In the genomic region with DNA sequence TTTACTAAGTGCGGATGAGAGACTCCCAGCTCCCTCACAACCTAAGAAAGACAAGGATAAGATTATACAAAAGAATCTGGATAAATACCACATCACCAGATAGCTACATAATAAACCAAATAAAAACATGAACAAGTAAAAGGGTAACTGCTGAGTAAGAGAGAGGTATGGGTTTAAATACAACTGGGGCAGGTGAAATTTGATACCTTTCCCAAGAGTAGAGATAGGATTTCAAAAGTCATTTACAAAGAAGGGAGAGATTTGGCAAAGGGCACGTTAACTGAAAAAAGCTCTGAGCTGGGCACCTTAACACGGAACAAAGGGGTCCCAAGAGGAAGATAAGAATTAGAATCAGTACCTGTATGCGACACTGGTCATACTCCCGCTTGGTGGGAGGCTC, we compare ENCODE assay signal across 1 cellular context.
TF ChIP-seq lines count a peak whose summit lies in the region.

No MANE protein-coding gene starts in this region.

TF ChIP-seq in H1, 55 proteins besides CTCF, POLR2A, EP300 and RAD21:
- TF ChIP-seq KDM5A (IDR thresholded peaks at IDR 0.05; ENCODE audit: low read length) (no peak), SRF (IDR thresholded peaks at IDR 0.05; ENCODE audit: low read depth, low read length) (no peak), EZH2 (IDR thresholded peaks at IDR 0.05; ENCODE audit: low read depth, low read length, severe bottlenecking) (no peak), CHD2 (IDR thresholded peaks at IDR 0.05; ENCODE audit: low read length) (no peak), CTBP2 (IDR thresholded peaks at IDR 0.05; ENCODE audit: borderline replicate concordance, insufficient read depth, insufficient read length, low read length) (no peak), KDM4A (IDR thresholded peaks at IDR 0.05; ENCODE audit: low read depth, low read length, severe bottlenecking) (no peak), E2F6 (IDR thresholded peaks at IDR 0.05) (no peak), CHD1 (IDR thresholded peaks at IDR 0.05; ENCODE audit: low read depth, low read length) (no peak), CREB1 (IDR thresholded peaks at IDR 0.05) (no peak), SIRT6 (IDR thresholded peaks at IDR 0.05; ENCODE audit: low read length) (no peak), RFX5 (IDR thresholded peaks at IDR 0.05; ENCODE audit: borderline replicate concordance, low read depth, low read length) (no peak), MAFK (IDR thresholded peaks at IDR 0.05; ENCODE audit: low read depth, low read length) (no peak), POLR2AphosphoS5 (IDR thresholded peaks at IDR 0.05; ENCODE audit: low read depth, low read length) (no peak)
- TF ChIP-seq, protein P1, sequence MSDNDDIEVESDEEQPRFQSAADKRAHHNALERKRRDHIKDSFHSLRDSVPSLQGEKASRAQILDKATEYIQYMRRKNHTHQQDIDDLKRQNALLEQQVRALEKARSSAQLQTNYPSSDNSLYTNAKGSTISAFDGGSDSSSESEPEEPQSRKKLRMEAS (IDR thresholded peaks at IDR 0.05), result no peak
- TF ChIP-seq, protein P2, sequence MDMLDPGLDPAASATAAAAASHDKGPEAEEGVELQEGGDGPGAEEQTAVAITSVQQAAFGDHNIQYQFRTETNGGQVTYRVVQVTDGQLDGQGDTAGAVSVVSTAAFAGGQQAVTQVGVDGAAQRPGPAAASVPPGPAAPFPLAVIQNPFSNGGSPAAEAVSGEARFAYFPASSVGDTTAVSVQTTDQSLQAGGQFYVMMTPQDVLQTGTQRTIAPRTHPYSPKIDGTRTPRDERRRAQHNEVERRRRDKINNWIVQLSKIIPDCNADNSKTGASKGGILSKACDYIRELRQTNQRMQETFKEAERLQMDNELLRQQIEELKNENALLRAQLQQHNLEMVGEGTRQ (IDR thresholded peaks at IDR 0.05; ENCODE audit: low read length), result no peak
